Comparison of ENCODE assay signal across 8 cellular contexts in the genomic region with DNA sequence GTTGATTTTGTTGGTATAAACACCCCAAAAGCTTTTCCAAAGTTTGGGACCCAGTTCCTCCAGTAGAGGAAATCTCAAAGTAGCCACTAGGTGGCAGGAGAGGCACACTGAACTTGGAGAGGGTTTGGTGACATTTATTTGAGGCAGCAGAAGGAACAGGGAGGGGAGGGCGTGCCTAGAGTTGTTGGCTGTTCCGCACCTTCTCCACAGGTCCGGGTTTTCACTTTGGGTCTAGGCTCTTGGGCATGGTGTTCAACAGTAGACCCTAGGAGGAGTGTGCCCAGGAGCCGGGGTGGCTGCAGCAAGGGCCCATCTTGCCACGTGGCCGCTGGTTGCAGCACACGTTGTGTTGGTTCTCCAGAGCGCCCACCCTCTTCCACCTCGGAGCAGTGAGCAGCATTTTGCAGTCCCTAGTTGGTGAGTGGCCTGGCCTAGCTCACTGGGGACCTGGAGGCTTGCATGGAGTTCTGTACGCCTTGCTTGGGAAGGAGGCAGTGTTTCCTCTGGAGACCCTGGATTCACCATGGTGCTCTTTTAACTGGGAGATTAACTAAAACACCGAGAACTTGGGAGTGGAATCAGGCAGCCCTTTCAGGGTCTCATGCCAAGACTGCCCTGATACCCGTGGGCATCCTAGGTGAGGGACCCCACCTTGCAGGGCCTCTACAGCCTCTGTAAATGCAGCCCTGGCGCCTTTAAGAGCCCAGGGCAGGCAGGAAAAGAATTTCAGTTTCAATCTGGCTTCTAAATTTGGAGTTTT. TPM values are rescaled to one million over a fixed set of nuclear protein-coding genes. Genes with fewer than 3 reads are reported as not detected.
DNase-seq lines count a peak whose midpoint lies in the region; ATAC-seq lines count a peak whose summit lies in the region.

No MANE protein-coding gene starts in this region.

- H3K4me3 ChIP-seq in GM08714 (ENCODE audit: low read length): peak overlapping the region; percentile 36; the same call in 1 of the 2 replicates

- peak; percentile 32 for ATAC-seq in HG03280 (IDR thresholded peaks at IDR 0.05; ENCODE audit: unreplicated experiment)
- ATAC-seq in left lobe of liver: peak; percentile 78
- no peak for ATAC-seq in HG03175 (IDR thresholded peaks at IDR 0.05; ENCODE audit: unreplicated experiment)

- peak; percentile 76 to 87 for DNase-seq in NCI-H524 (lab: John Stamatoyannopoulos, UW)
- peak; percentile 82 for DNase-seq in activated CD4-positive, alpha-beta T cell treated with anti-CD3 and anti-CD28 coated beads for 48 hours
- peak; percentile 92 for DNase-seq in dedifferentiated amniotic fluid mesenchymal stem cell (ENCODE audit: extremely low spot score)
- peak; percentile 81 for DNase-seq in left lobe of liver (ENCODE audit: low spot score)
- peak; percentile 72 to 80 for DNase-seq in stimulated activated CD4-positive, alpha-beta T cell treated with anti-CD3 and anti-CD28 coated beads, Interleukin-2, amount 100 ng/mL, for 24 hours

RNA-seq across cellular contexts. Expression of gene PTPA, which starts 28.2 kb away (rescaled TPM):
- total RNA-seq in left lobe of liver: 62.3 TPM

RNA-seq across cellular contexts. Expression of gene CRAT, which starts 28.8 kb away (rescaled TPM):
- 105 TPM for total RNA-seq in left lobe of liver

RNA-seq across cellular contexts. Expression of gene IER5L, which starts 38.6 kb away (rescaled TPM):
- 4.5 TPM for total RNA-seq in left lobe of liver

RNA-seq across cellular contexts. Expression of gene DOLPP1, which starts 58.5 kb away (rescaled TPM):
- total RNA-seq in left lobe of liver: 21.7 TPM
